In the genomic region with DNA sequence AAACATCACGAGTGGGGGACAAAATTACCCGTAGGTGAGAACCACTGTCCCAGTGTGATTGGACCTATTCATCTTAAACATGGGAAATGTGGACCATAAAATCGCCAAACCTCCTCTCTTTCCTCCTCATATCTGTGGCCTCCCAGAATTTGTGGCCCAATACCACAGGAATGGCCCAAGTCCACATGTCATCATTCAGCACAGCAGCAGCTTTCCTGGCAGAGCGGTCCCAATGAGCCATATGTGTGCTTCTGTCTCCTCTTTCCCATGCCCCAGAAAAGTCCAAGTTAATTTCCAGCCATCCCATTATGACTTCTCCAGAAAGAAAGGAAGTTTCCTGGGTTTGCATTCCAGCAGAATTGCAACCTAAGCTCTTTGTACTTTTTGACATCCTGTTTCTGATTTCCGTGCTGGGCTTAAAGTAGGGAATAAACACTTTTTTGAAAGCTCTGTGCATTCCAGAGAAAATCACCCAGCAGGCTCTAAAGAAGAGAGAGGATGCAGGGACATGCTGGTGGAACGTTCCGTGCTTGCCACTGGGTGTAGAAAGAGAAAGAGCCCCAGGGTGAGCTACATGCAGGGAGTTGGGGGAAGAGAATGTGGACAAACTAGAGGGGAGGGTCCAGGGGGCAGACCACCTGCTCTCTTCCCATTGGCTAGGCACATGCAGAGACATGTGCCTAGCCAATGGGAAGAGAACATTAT, we compare ENCODE assay signal across 18 cellular contexts.
DNase-seq lines count a peak whose midpoint lies in the region; TF ChIP-seq lines count a peak whose summit lies in the region.
"Had no signal": no experiment of that assay in that cellular context is flagged by ENCODE, and none has a peak within 500 bp of the region (broad histone marks: within the 10 kb centered on the region; RNA-seq: fewer than 3 reads in every experiment).

No MANE protein-coding gene starts in this region.

- peaks cover 17% of the 10 kb centered on the region for H3K4me1 ChIP-seq in adipocyte (ENCODE audit: control insufficient read depth, insufficient read depth, low read length)
- H3K4me1 ChIP-seq: foreskin keratinocyte, parathyroid adenoma had no signal

- H3K36me3 ChIP-seq in adipocyte (ENCODE audit: control insufficient read depth, insufficient read depth, low read length, severe bottlenecking), result no peaks in the 10 kb centered on the region
- H3K36me3 ChIP-seq: sigmoid colon had no signal

- no peaks in the 10 kb centered on the region for H3K9me3 ChIP-seq in adipocyte (ENCODE audit: control insufficient read depth, low read length)
- H3K9me3 ChIP-seq: sigmoid colon had no signal

- TF ChIP-seq CTCF in fibroblast of mammary gland (conservative IDR thresholded peaks at IDR 0.05; ENCODE audit: control insufficient read depth, insufficient read depth, low read depth, low read length), result no peak

- H3K27me3 ChIP-seq in adipocyte (replicated peaks; ENCODE audit: control insufficient read depth, insufficient read depth, low read length), result peaks cover 5% of the 10 kb centered on the region
- H3K27me3 ChIP-seq: sigmoid colon had no signal

- DNase-seq in GM04503 (ENCODE audit: low read depth) (peak; percentile 63), adipocyte (ENCODE audit: low read depth) (peak; percentile 62), fibroblast of mammary gland (ENCODE audit: low read depth) (peak; percentile 32), skeletal muscle cell (ENCODE audit: low read depth) (peak; percentile 43), NCI-H226 (no peak), SW480 (ENCODE audit: low spot score) (no peak), NCI-H2196 treated with DMSO at 0.1 percent for 48 hours (lab: John Stamatoyannopoulos, UW; ENCODE audit: unreplicated experiment) (no peak), COLO668 (lab: John Stamatoyannopoulos, UW; ENCODE audit: unreplicated experiment) (no peak)
- DNase-seq: activated CD4-positive, alpha-beta T cell treated with anti-CD3 and anti-CD28 coated beads, Interleukin-2, amount 10 ng/mL, durations not matched to agents 7 days and 5 days; activated CD8-positive, alpha-beta memory T cell treated with anti-CD3 and anti-CD28 coated beads, Interleukin-2, amount 50 U/mL, for 4 hours; activated gamma-delta T cell treated with Interleukin-2 at 50 U/mL for 16 hours; foreskin keratinocyte; NCI-H1092 treated with DMSO at 0.1 percent for 48 hours; NCI-H2107; NCI-H526; sigmoid colon had no signal

- no peak overlapping the region for H3K9ac ChIP-seq in adipocyte (ENCODE audit: low read length)
- H3K9ac ChIP-seq: KMS-11, parathyroid adenoma had no signal

- no peak overlapping the region for H3K4me3 ChIP-seq in adipocyte (ENCODE audit: low read length)
- no peak overlapping the region for H3K4me3 ChIP-seq in fibroblast of mammary gland (ENCODE audit: control insufficient read depth, low read depth, low read length)
- no peak overlapping the region for H3K4me3 ChIP-seq in skeletal muscle cell (ENCODE audit: low read depth, low read length)
- H3K4me3 ChIP-seq: sigmoid colon had no signal

Comparison
In these comparisons a context has a peak if more than half of its experiments do, and no peak if none do; other contexts are left out.
1. DNase-seq: peak in GM04503 (single experiment), adipocyte (single experiment), fibroblast of mammary gland (single experiment) and skeletal muscle cell (single experiment); none in NCI-H226 (single experiment), SW480 (single experiment), NCI-H2196 treated with DMSO at 0.1 percent for 48 hours (single experiment) and COLO668 (single experiment).